ENCODE assay signal across 8 cellular contexts in the genomic region with DNA sequence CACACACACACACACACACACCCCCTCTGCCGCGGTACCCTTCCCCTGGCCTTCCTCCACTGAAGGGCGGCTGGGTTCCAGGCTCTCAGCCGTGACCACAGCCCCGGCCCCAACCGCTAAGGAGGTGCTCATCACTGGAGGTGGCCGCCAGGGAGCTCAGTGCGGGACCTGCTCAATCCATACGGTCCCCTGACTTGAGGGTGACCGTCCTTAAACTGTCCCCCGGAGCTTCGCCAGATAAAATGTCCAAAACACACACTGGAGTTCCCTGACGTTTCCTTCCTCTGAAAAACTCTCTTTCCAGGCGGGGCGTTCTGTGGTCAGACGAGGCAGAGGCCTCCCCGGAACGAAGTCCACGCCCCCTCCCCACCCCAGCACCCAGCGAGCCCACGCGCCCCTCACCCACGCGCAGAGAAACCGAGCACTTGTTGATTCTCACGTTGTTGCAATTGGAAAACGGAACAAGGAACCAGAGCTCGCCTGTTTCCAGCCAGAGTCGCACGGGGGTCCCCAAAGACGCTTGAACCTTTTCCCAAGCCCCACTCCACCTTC. TPM values are rescaled to one million over a fixed set of nuclear protein-coding genes. Genes with fewer than 3 reads are reported as not detected.
DNase-seq lines count a peak whose midpoint lies in the region; ATAC-seq and TF ChIP-seq lines count a peak whose summit lies in the region.

No MANE protein-coding gene starts in this region.

- no peaks in the 10 kb centered on the region for H3K9me3 ChIP-seq in osteoblast (ENCODE audit: low read depth, low read length)

- TF ChIP-seq CTCF in GM10266 (IDR thresholded peaks at IDR 0.05; ENCODE audit: control insufficient read depth, insufficient read depth, low read depth, missing control alignments) (no peak), foreskin keratinocyte (conservative IDR thresholded peaks at IDR 0.05) (no peak), osteoblast (IDR thresholded peaks at IDR 0.05; ENCODE audit: extremely low read depth, low read depth, low read length) (no peak)

- no peaks in the 10 kb centered on the region for H3K36me3 ChIP-seq in osteoblast (ENCODE audit: insufficient read depth, low read length)

- H3K4me2 ChIP-seq in osteoblast (ENCODE audit: insufficient read depth, low read length) = peak overlapping the region; percentile 65

- H3K4me1 ChIP-seq in foreskin keratinocyte (peaks cover 29% of the 10 kb centered on the region), osteoblast (ENCODE audit: insufficient read depth, low read length) (peaks cover 18% of the 10 kb centered on the region)

- no peak overlapping the region for H2AFZ ChIP-seq in osteoblast (ENCODE audit: low read length)

- peak overlapping the region; percentile 61 for H3K4me3 ChIP-seq in osteoblast (ENCODE audit: insufficient read depth, low read length)

- DNase-seq in GM10266 (ENCODE audit: extremely low spot score) (peak; percentile 54), LoVo (ENCODE audit: low spot score) (peak; percentile 10), foreskin keratinocyte (peak in 1 of 2 donors; percentile 28), osteoblast (ENCODE audit: insufficient read length, low spot score, missing footprints) (peak; percentile 69), GOT3 (lab: John Stamatoyannopoulos, UW) (no peak), epidermal melanocyte (ENCODE audit: insufficient read length, low spot score) (no peak), HCEC 1CT (no peak)
- peak; percentile 63 to 66 for DNase-seq in activated T-cell treated with anti-CD3 and anti-CD28 coated beads, Interleukin-2, amount 50 U/mL, for 48 hours

- ATAC-seq in foreskin keratinocyte = no peak

- H4K20me1 ChIP-seq in osteoblast (ENCODE audit: insufficient read depth, low read length) = no peaks in the 10 kb centered on the region

- no peaks in the 10 kb centered on the region for H3K79me2 ChIP-seq in osteoblast (ENCODE audit: insufficient read depth, low read length)

- H3K27me3 ChIP-seq in foreskin keratinocyte (no peaks in the 10 kb centered on the region), osteoblast (ENCODE audit: insufficient read depth, low read length) (peaks cover 64% of the 10 kb centered on the region)

- H3K27ac ChIP-seq in foreskin keratinocyte (peak overlapping the region; percentile 93), osteoblast (ENCODE audit: low read depth, low read length) (no peak overlapping the region)

RNA-seq across cellular contexts. Expression of gene MBP, which starts 1.4 kb away (rescaled TPM):
- 24.7 and 26.6 TPM in 2 replicates for total RNA-seq in foreskin keratinocyte
- 9.3 and 9.5 TPM in 2 replicates for polyA plus RNA-seq in foreskin keratinocyte
- 1.5 and 2.2 TPM in 2 replicates for total RNA-seq in osteoblast

Comparison
In these comparisons a context has a peak if more than half of its experiments do, and no peak if none do; other contexts are left out.
1. DNase-seq: peak in GM10266 (single experiment), LoVo (single experiment), activated T-cell treated with anti-CD3 and anti-CD28 coated beads, Interleukin-2, amount 50 U/mL, for 48 hours (2 of 2) and osteoblast (single experiment); none in GOT3 (single experiment), epidermal melanocyte (single experiment) and HCEC 1CT (single experiment).